8 cellular contexts compared by ENCODE assay signal in genomic region chr1:247210386-247211117, GRCh38. TPM values are rescaled to one million over a fixed set of nuclear protein-coding genes. Genes with fewer than 3 reads are reported as not detected.
A peak's percentile ranks its signal among the peaks of the same experiment; 100 is the strongest.
DNase-seq lines count a peak whose midpoint lies in the region; ATAC-seq and TF ChIP-seq lines count a peak whose summit lies in the region.

No MANE protein-coding gene starts in this region.

- no peak for TF ChIP-seq CTCF in ascending aorta (IDR thresholded peaks at IDR 0.05)

- no peaks in the 10 kb centered on the region for H3K27me3 ChIP-seq in ascending aorta
- H3K27me3 ChIP-seq in rectal smooth muscle tissue (ENCODE audit: control insufficient read depth, insufficient read depth, low read length) = no peaks in the 10 kb centered on the region

- H3K27me3 Mint-ChIP-seq in T-helper 2 cell treated with Interferon-gamma antibody and Interleukin-4, amounts not matched to agents 5 μg/mL and 100 μg/mL, for 36 hours (ENCODE audit: low read depth) = no peaks in the 10 kb centered on the region

- H3K36me3 ChIP-seq in ascending aorta (peaks cover 3 to 7% of the 10 kb centered on the region in 2 donors), rectal smooth muscle tissue (ENCODE audit: control insufficient read depth, insufficient read depth, low read length) (no peaks in the 10 kb centered on the region)

- H3K27ac Mint-ChIP-seq in T-helper 2 cell treated with Interferon-gamma antibody and Interleukin-4, amounts not matched to agents 5 μg/mL and 100 μg/mL, for 36 hours = peak overlapping the region; percentile 94

- peaks cover 21% of the 10 kb centered on the region for H3K9me3 Mint-ChIP-seq in T-helper 2 cell treated with Interferon-gamma antibody and Interleukin-4, amounts not matched to agents 5 μg/mL and 100 μg/mL, for 36 hours

- H3K4me1 Mint-ChIP-seq in T-helper 2 cell treated with Interferon-gamma antibody and Interleukin-4, amounts not matched to agents 5 μg/mL and 100 μg/mL, for 36 hours (ENCODE audit: low read depth) = peaks cover 49% of the 10 kb centered on the region

- H3K9me3 ChIP-seq in ascending aorta = no peaks in the 10 kb centered on the region

- peak overlapping the region; percentile 87 for H3K9ac ChIP-seq in rectal smooth muscle tissue (ENCODE audit: low read length)

- H3K4me3 ChIP-seq in ascending aorta = peak overlapping the region; percentile 73 to 93
- H3K4me3 ChIP-seq in rectal smooth muscle tissue (ENCODE audit: low read length) = peak overlapping the region; percentile 87

- H3K4me1 ChIP-seq in ascending aorta (peaks cover 4 to 14% of the 10 kb centered on the region in 2 donors), rectal smooth muscle tissue (ENCODE audit: control insufficient read depth, insufficient read depth, low read length) (peaks cover 3% of the 10 kb centered on the region)

- peak overlapping the region; percentile 92 for H3K4me3 Mint-ChIP-seq in T-helper 2 cell treated with Interferon-gamma antibody and Interleukin-4, amounts not matched to agents 5 μg/mL and 100 μg/mL, for 36 hours

- intact Hi-C loops in ascending aorta (cut with DNase I) = loop anchor here (1.0 to 5.0 kb wide), 5 partner anchors 38 to 278 kb away; partner anchors contain the start of genes AHCTF1, ZNF124, ZNF496 and ZNF669

- peaks cover 42% of the 10 kb centered on the region for H3K36me3 Mint-ChIP-seq in T-helper 2 cell treated with Interferon-gamma antibody and Interleukin-4, amounts not matched to agents 5 μg/mL and 100 μg/mL, for 36 hours (ENCODE audit: low read depth)

- H3K27ac ChIP-seq in ascending aorta = peak overlapping the region; percentile 89 to 90
- H3K27ac ChIP-seq in rectal smooth muscle tissue (ENCODE audit: low read depth, low read length) = peak overlapping the region; percentile 70

- ATAC-seq in GM18505 (IDR thresholded peaks at IDR 0.05; ENCODE audit: unreplicated experiment) = peak; percentile 92
- ATAC-seq in HG02970 (IDR thresholded peaks at IDR 0.05; ENCODE audit: low FRiP score, unreplicated experiment) = peak; percentile 97

- peak; percentile 94 for TF ChIP-seq POLR2A in GM18505 (IDR thresholded peaks at IDR 0.05; ENCODE audit: borderline replicate concordance, extremely low read depth, insufficient read depth, insufficient read length)

- peak; percentile 53 for DNase-seq in NCI-H187 treated with DMSO at 0.1 percent for 48 hours (lab: John Stamatoyannopoulos, UW)
- peak; percentile 96 for DNase-seq in T-helper 2 cell treated with Interferon-gamma antibody and Interleukin-4, amounts not matched to agents 5 μg/mL and 100 μg/mL, for 36 hours (ENCODE audit: low spot score)
- DNase-seq in ascending aorta (ENCODE audit: low spot score in 2 of 2) = peak; percentile 90 to 99
- peak; percentile 97 for DNase-seq in hepatic stellate cell (ENCODE audit: low spot score)
- DNase-seq in cortex of kidney (lab: John Stamatoyannopoulos, UW) = no peak

RNA-seq across cellular contexts. Expression of gene ZNF124, which starts 38.7 kb away (rescaled TPM):
- total RNA-seq in ascending aorta = 33.1 TPM

RNA-seq across cellular contexts. Expression of gene VN1R5, which starts 45.3 kb away (rescaled TPM):
- not detected for total RNA-seq in ascending aorta
